ENCODE assay signal across 8 cellular contexts in genomic region chr14:106518054-106518943, GRCh38.
DNase-seq lines count a peak whose midpoint lies in the region; ATAC-seq and TF ChIP-seq lines count a peak whose summit lies in the region.

No MANE protein-coding gene starts in this region.

- DNase-seq in NCI-H1417 (lab: John Stamatoyannopoulos, UW), result peak in 2 of 3 experiments; percentile 5 to 64
- no peak for DNase-seq in NCI-H1417 treated with DMSO at 0.1 percent for 48 hours (lab: John Stamatoyannopoulos, UW)
- peak; percentile 85 for DNase-seq in T-helper 9 cell
- peak; percentile 52 for DNase-seq in colonic mucosa
- DNase-seq in stimulated activated CD8-positive, alpha-beta memory T cell treated with anti-CD3 and anti-CD28 coated beads, Interleukin-4, amount 100 ng/mL, for 4 hours (ENCODE audit: low read depth in 2 of 2, low spot score in 1 of 2), result peak; percentile 63 to 67
- no peak for DNase-seq in iPS-NIHi7 (ENCODE audit: extremely low spot score)
- no peak for DNase-seq in osteoblast (ENCODE audit: insufficient read length, low spot score, missing footprints)

- H2AFZ ChIP-seq in osteoblast (ENCODE audit: low read length), result no peak overlapping the region

- H3K36me3 ChIP-seq in colonic mucosa (no peaks in the 10 kb centered on the region), osteoblast (ENCODE audit: insufficient read depth, low read length) (no peaks in the 10 kb centered on the region)

- no peak overlapping the region for H3K9ac ChIP-seq in colonic mucosa (ENCODE audit: low read depth in 2 of 2, low read length in 2 of 2)

- H3K79me2 ChIP-seq in osteoblast (ENCODE audit: insufficient read depth, low read length), result no peaks in the 10 kb centered on the region

- H3K4me1 ChIP-seq in colonic mucosa (no peaks in the 10 kb centered on the region), osteoblast (ENCODE audit: insufficient read depth, low read length) (no peaks in the 10 kb centered on the region)

- TF ChIP-seq CTCF in colonic mucosa (IDR thresholded peaks at IDR 0.05), result peak; percentile 35
- no peak for TF ChIP-seq CTCF in osteoblast (IDR thresholded peaks at IDR 0.05; ENCODE audit: extremely low read depth, low read depth, low read length)

- no peak overlapping the region for H3K27ac ChIP-seq in colonic mucosa
- no peak overlapping the region for H3K27ac ChIP-seq in osteoblast (ENCODE audit: low read depth, low read length)

- ATAC-seq in HG03039 (IDR thresholded peaks at IDR 0.05; ENCODE audit: unreplicated experiment), result no peak

- no peaks in the 10 kb centered on the region for H3K9me3 ChIP-seq in colonic mucosa
- peaks cover 2% of the 10 kb centered on the region for H3K9me3 ChIP-seq in osteoblast (ENCODE audit: low read depth, low read length)

- no peak overlapping the region for H3K4me2 ChIP-seq in osteoblast (ENCODE audit: insufficient read depth, low read length)

- intact Hi-C loops in colonic mucosa (cut with DNase I), result no loop called here

- no peaks in the 10 kb centered on the region for H4K20me1 ChIP-seq in osteoblast (ENCODE audit: insufficient read depth, low read length)

- no peaks in the 10 kb centered on the region for H3K27me3 ChIP-seq in colonic mucosa
- no peaks in the 10 kb centered on the region for H3K27me3 ChIP-seq in osteoblast (ENCODE audit: insufficient read depth, low read length)

- H3K4me3 ChIP-seq in colonic mucosa (no peak overlapping the region), osteoblast (ENCODE audit: insufficient read depth, low read length) (no peak overlapping the region)

Comparison
In these comparisons a context has a peak if more than half of its experiments do, and no peak if none do; other contexts are left out.
1. DNase-seq: peak in NCI-H1417 (2 of 3), T-helper 9 cell (single experiment), colonic mucosa (single experiment) and stimulated activated CD8-positive, alpha-beta memory T cell treated with anti-CD3 and anti-CD28 coated beads, Interleukin-4, amount 100 ng/mL, for 4 hours (2 of 2); none in NCI-H1417 treated with DMSO at 0.1 percent for 48 hours (single experiment), iPS-NIHi7 (single experiment) and osteoblast (single experiment).